Comparison of ENCODE assay signal across 15 cellular contexts in the genomic region with DNA sequence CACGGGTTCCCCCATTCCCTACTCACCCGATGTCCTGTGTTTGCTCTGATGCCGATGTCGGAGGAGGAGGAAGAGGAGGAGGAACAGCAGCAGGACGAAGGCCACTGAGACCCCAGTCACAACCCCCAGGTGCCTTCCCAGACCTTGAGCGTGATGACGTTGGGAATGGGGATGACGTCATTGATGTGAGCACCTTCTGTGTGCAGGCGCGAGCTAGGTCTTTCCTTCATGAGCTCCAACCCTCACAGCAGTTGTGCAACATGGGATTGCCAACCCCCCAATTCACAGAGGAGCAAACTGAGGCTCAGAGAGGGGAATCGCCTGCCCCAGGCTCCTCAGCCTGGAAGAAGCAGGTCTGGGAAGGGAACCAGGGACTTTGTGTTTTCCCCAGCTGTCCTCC. TPM values are rescaled to one million over a fixed set of nuclear protein-coding genes. Genes with fewer than 3 reads are reported as not detected.
A peak's percentile ranks its signal among the peaks of the same experiment; 100 is the strongest.
DNase-seq lines count a peak whose midpoint lies in the region; ATAC-seq, FAIRE-seq and TF ChIP-seq lines count a peak whose summit lies in the region.
"Had no signal": no experiment of that assay in that cellular context is flagged by ENCODE, and none has a peak within 500 bp of the region (broad histone marks: within the 10 kb centered on the region; RNA-seq: fewer than 3 reads in every experiment).

No MANE protein-coding gene starts in this region.

- FAIRE-seq in H1 (lab: Jason Lieb, UNC), result no peak

- no peak overlapping the region for H3K18ac ChIP-seq in H1 (ENCODE audit: extremely low read depth, low read length)

- H2BK20ac ChIP-seq in H1 (ENCODE audit: low read length), result no peak overlapping the region

- H3K36me3 ChIP-seq in right atrium auricular region (no peaks in the 10 kb centered on the region), H1 (ENCODE audit: control insufficient read depth in 2 of 4, insufficient read depth in 4 of 4, low read length in 3 of 4) (no peaks in the 10 kb centered on the region), aorta (ENCODE audit: control insufficient read depth in 1 of 2, insufficient read depth in 2 of 2, low read length in 1 of 2) (no peaks in the 10 kb centered on the region)

- no peak for ATAC-seq in aorta (ENCODE audit: low FRiP score)

- no peak overlapping the region for H4K91ac ChIP-seq in H1 (replicated peaks; ENCODE audit: insufficient read length, low read length)

- TF ChIP-seq CTCF in right atrium auricular region (IDR thresholded peaks at IDR 0.05), result no peak
- no peak for TF ChIP-seq CTCF in H1 (IDR thresholded peaks at IDR 0.05; ENCODE audit: control extremely low read depth in 1 of 3, insufficient read depth in 1 of 3, low read depth in 1 of 3, low read length in 3 of 3)

- H2AFZ ChIP-seq in H1 (ENCODE audit: low read length), result no peak overlapping the region
- H2AFZ ChIP-seq: GM23338 had no signal

- no peak overlapping the region for H3K9ac ChIP-seq in H1 (replicated peaks in 1 of 4; ENCODE audit: extremely low read depth in 1 of 4, low read depth in 3 of 4, low read length in 3 of 4)

- 93% methylated on average over 11 of the region's 11 CpGs; no CpG with 5 or more reads in 1 of the 2 experiments for WGBS in H1 (ENCODE audit: extremely low coverage in 1 of 2, insufficient coverage in 1 of 2, insufficient read length in 1 of 2, insufficient replicate concordance in 2 of 2, low coverage in 1 of 2, low lambda C conversion rate in 2 of 2, missing lambda C conversion rate in 1 of 2), 2 experiments
- 80 to 83% methylated on average over 11 of the region's 11 CpGs for WGBS in aorta, 2 donors

- H4K5ac ChIP-seq in H1 (ENCODE audit: insufficient read length, low read depth, low read length), result no peak overlapping the region

- H3K23me2 ChIP-seq in H1 (ENCODE audit: low read depth, low read length), result no peaks in the 10 kb centered on the region

- no peak overlapping the region for H3K27ac ChIP-seq in right atrium auricular region
- H3K27ac ChIP-seq in H1 (ENCODE audit: low read depth, low read length), result no peak overlapping the region
- H3K27ac ChIP-seq in aorta (ENCODE audit: low read depth in 1 of 2, low read length in 2 of 2), result no peak overlapping the region
- H3K27ac ChIP-seq: 22Rv1; BLaER1 treated with 17β-estradiol and CSF1 and Interleukin-3, amounts not matched to agents 10 nM and 100 nM; HL-60 had no signal

- no peak overlapping the region for H3K14ac ChIP-seq in H1 (ENCODE audit: insufficient read length)

- no peaks in the 10 kb centered on the region for H4K20me1 ChIP-seq in H1 (replicated peaks in 1 of 2; ENCODE audit: control insufficient read depth in 1 of 2, insufficient read depth in 2 of 2, low read length in 2 of 2)
- H4K20me1 ChIP-seq: BLaER1 treated with 17β-estradiol and CSF1 and Interleukin-3, amounts not matched to agents 10 nM and 100 nM had no signal

- TF ChIP-seq EP300 in H1 (IDR thresholded peaks at IDR 0.05; ENCODE audit: borderline replicate concordance in 1 of 2, low read depth in 2 of 2, low read length in 2 of 2), result no peak

- H2BK15ac ChIP-seq in H1 (ENCODE audit: low read length), result no peak overlapping the region

- H2AK5ac ChIP-seq in H1 (ENCODE audit: low read depth, low read length), result no peak overlapping the region

- DNase-seq in right atrium auricular region (ENCODE audit: low spot score), result peak; percentile 23
- no peak for DNase-seq in cardiac septum (ENCODE audit: low spot score)
- DNase-seq in H1 (ENCODE audit: low read depth in 1 of 2, low spot score in 2 of 2), result no peak
- peak; percentile 28 for DNase-seq in mesenteric fat pad (ENCODE audit: low spot score)
- peak; percentile 29 for DNase-seq in ureter (ENCODE audit: low spot score)
- no peak for DNase-seq in aorta
- no peak for DNase-seq in NCI-H345 treated with DMSO at 0.1 percent for 48 hours (lab: John Stamatoyannopoulos, UW; ENCODE audit: unreplicated experiment)
- no peak for DNase-seq in middle frontal gyrus (ENCODE audit: extremely low spot score, low spot score)
- DNase-seq: CD4-positive, CD25-positive, alpha-beta regulatory T cell had no signal

- H3K27me3 ChIP-seq in right atrium auricular region (no peaks in the 10 kb centered on the region), H1 (replicated peaks in 1 of 4; ENCODE audit: control insufficient read depth in 3 of 4, extremely low read depth in 1 of 4, insufficient read depth in 3 of 4, low read length in 3 of 4) (no peaks in the 10 kb centered on the region; a peak in 1 of 7 replicates), aorta (ENCODE audit: control insufficient read depth in 1 of 2, insufficient read depth in 2 of 2, low read length in 1 of 2) (no peaks in the 10 kb centered on the region)

- H3K56ac ChIP-seq in H1 (replicated peaks; ENCODE audit: insufficient read length, low read depth, low read length), result no peak overlapping the region

- H3K79me2 ChIP-seq in H1 (ENCODE audit: control insufficient read depth in 1 of 2, insufficient read depth in 2 of 2, low read length in 2 of 2), result no peaks in the 10 kb centered on the region

- peak overlapping the region; percentile 80; the same call in 1 of the 2 replicates for H2BK12ac ChIP-seq in H1 (ENCODE audit: low read depth, low read length)

- intact Hi-C loops in cardiac septum (cut with DNase I) (no loop called here), aorta (cut with DNase I) (no loop called here)

- H3K4me3 ChIP-seq in right atrium auricular region, result no peak overlapping the region
- no peak overlapping the region for H3K4me3 ChIP-seq in H1 (ENCODE audit: extremely low read depth in 1 of 4, insufficient read depth in 2 of 4, low read depth in 3 of 4, low read length in 4 of 4)
- H3K4me3 ChIP-seq in aorta (ENCODE audit: low read length in 2 of 2), result no peak overlapping the region
- H3K4me3 ChIP-seq: BLaER1 treated with 17β-estradiol and CSF1 and Interleukin-3, amounts not matched to agents 10 nM and 100 nM; GM23338 had no signal

- POLR2A ChIA-PET in H1 (lab: Charles Lee; ENCODE audit: partially characterized antibody), result interaction anchor here (1.0 to 2.2 kb wide), 3 partner anchors 48 to 83 kb away, joined by 3 to 9 read pairs (median 4); no protein-coding TSS in a partner anchor

- H2BK120ac ChIP-seq in H1 (replicated peaks; ENCODE audit: low read depth, low read length), result no peak overlapping the region

- H3K4ac ChIP-seq in H1 (replicated peaks; ENCODE audit: insufficient read length, low read depth, low read length), result no peak overlapping the region

- H3K23ac ChIP-seq in H1 (ENCODE audit: insufficient read length), result no peak overlapping the region

- no peak for TF ChIP-seq POLR2A in H1 (IDR thresholded peaks at IDR 0.05; ENCODE audit: control extremely low read depth in 1 of 2, low read depth in 2 of 2, low read length in 2 of 2)

- no peaks in the 10 kb centered on the region for H3K4me1 ChIP-seq in right atrium auricular region
- H3K4me1 ChIP-seq in H1 (replicated peaks in 1 of 4; ENCODE audit: control insufficient read depth in 3 of 4, insufficient read depth in 4 of 4, low read length in 3 of 4), result peaks cover 0 to 13% (median 1%) of the 10 kb centered on the region in 4 experiments; a peak in 4 of 7 replicates
- no peaks in the 10 kb centered on the region for H3K4me1 ChIP-seq in aorta (ENCODE audit: control insufficient read depth in 1 of 2, insufficient read depth in 2 of 2, low read length in 2 of 2)

- no peak overlapping the region for H4K8ac ChIP-seq in H1 (ENCODE audit: extremely low read depth, insufficient read depth, low read length)

- H3K4me2 ChIP-seq in H1 (ENCODE audit: insufficient read depth in 1 of 2, low read depth in 2 of 2, low read length in 2 of 2), result no peak overlapping the region
- H3K4me2 ChIP-seq: GM23338 had no signal

- no peak for TF ChIP-seq RAD21 in H1 (IDR thresholded peaks at IDR 0.05 in 1 of 2, conservative IDR thresholded peaks at IDR 0.05 in 1 of 2; ENCODE audit: low read depth in 2 of 2, low read length in 2 of 2)

- CTCF ChIA-PET in H1 (lab: Charles Lee; ENCODE audit: partially characterized antibody), result interaction anchor here (1.1 kb wide), 2 partner anchors 13 to 87 kb away, joined by 3 to 8 read pairs; no protein-coding TSS in a partner anchor

- no peak overlapping the region for H2BK5ac ChIP-seq in H1 (ENCODE audit: low read depth, low read length)

- H3K9me3 ChIP-seq in right atrium auricular region (no peaks in the 10 kb centered on the region), H1 (ENCODE audit: insufficient read depth in 2 of 2, low read depth in 1 of 2, low read length in 1 of 2) (no peaks in the 10 kb centered on the region), aorta (ENCODE audit: control insufficient read depth, low read length) (no peaks in the 10 kb centered on the region)
- H3K9me3 ChIP-seq: BLaER1 treated with 17β-estradiol and CSF1 and Interleukin-3, amounts not matched to agents 10 nM and 100 nM had no signal

- no peaks in the 10 kb centered on the region for H3K79me1 ChIP-seq in H1 (ENCODE audit: low read depth, low read length)

RNA-seq across cellular contexts. Expression of gene LILRB5, which starts 4.2 kb away (rescaled TPM):
- total RNA-seq in right atrium auricular region (10 to 100 TPM in 1 of 2 donors, 1 to 10 TPM in 1; 2.6 to 12.0 TPM), cardiac septum (4.4 TPM), mesenteric fat pad (69.4 TPM), ureter (5.3 TPM), aorta (10 to 100 TPM; 15.0 to 48.7 TPM)
- not detected in 2 replicates for total RNA-seq in H1 (2021; fragmentation: NEBNext Ultra II Directional; extraction: Animal tissue kit (Norgen Biotek cat#: 25700))
- polyA plus RNA-seq in H1 (2011; rRNA removed) (0.05 and 0.06 TPM in 2 replicates), aorta (1 to 10 TPM; 2.7 to 8.4 TPM)
- polyA plus RNA-seq in H1 (2011; cell fraction: cytosol; rRNA removed), result 0.06 TPM
- 0.16 TPM for polyA plus RNA-seq in H1 (2011; cell fraction: nucleus; rRNA removed)
- 0.10 TPM in 1 of 4 replicates, not detected in the others for polyA plus RNA-seq in H1 (2012, experiment 1 of 2)
- polyA plus RNA-seq in H1 (2012, experiment 2 of 2), result not detected
- 0.02 TPM for polyA plus RNA-seq in H1 (2013, experiment 1 of 2)
- polyA plus RNA-seq in H1 (2013, experiment 2 of 2), result 0.02 TPM
- 0.06 TPM in 1 of 2 replicates, not detected in the other for polyA minus RNA-seq in H1 (2011; rRNA and poly(A)+ RNA removed)
- not detected for polyA minus RNA-seq in H1 (2011; cell fraction: cytosol; rRNA and poly(A)+ RNA removed)
- 0.10 TPM for polyA minus RNA-seq in H1 (2011; cell fraction: nucleus; rRNA and poly(A)+ RNA removed)
- total RNA-seq: CD4-positive, CD25-positive, alpha-beta regulatory T cell; Daoy; GM23338 had no signal
- polyA plus RNA-seq: CD4-positive, CD25-positive, alpha-beta regulatory T cell; GM23338 had no signal

RNA-seq across cellular contexts. Expression of gene LILRA6, which starts 10.3 kb away (rescaled TPM):
- 1 to 10 TPM in 1 of 2 donors, not detected in 1; 1.7 TPM for total RNA-seq in right atrium auricular region
- total RNA-seq in cardiac septum, result 2.7 TPM
- total RNA-seq in H1 (2021; fragmentation: NEBNext Ultra II Directional; extraction: Animal tissue kit (Norgen Biotek cat#: 25700)), result not detected in 2 replicates
- polyA plus RNA-seq in H1 (2011; rRNA removed), result not detected in 2 replicates
- not detected for polyA plus RNA-seq in H1 (2011; cell fraction: cytosol; rRNA removed)
- not detected for polyA plus RNA-seq in H1 (2011; cell fraction: nucleus; rRNA removed)
- polyA plus RNA-seq in H1 (2012, experiment 1 of 2), result 0.11 to 0.13 TPM (median 0.13 TPM) in 3 of 4 replicates, not detected in the other
- polyA plus RNA-seq in H1 (2012, experiment 2 of 2), result not detected
- not detected for polyA plus RNA-seq in H1 (2013, experiment 1 of 2)
- polyA plus RNA-seq in H1 (2013, experiment 2 of 2), result not detected
- polyA minus RNA-seq in H1 (2011; rRNA and poly(A)+ RNA removed), result not detected in 2 replicates
- not detected for polyA minus RNA-seq in H1 (2011; cell fraction: cytosol; rRNA and poly(A)+ RNA removed)
- polyA minus RNA-seq in H1 (2011; cell fraction: nucleus; rRNA and poly(A)+ RNA removed), result not detected
- total RNA-seq in mesenteric fat pad, result 26.5 TPM
- total RNA-seq in ureter, result 1.6 TPM
- 10 to 100 TPM; 13.3 to 14.8 TPM for total RNA-seq in aorta
- polyA plus RNA-seq in aorta, result 1 to 10 TPM in 1 of 2 donors, under 1 TPM in 1; 0.43 to 4.8 TPM
- total RNA-seq: CD4-positive, CD25-positive, alpha-beta regulatory T cell; Daoy; GM23338; H9 had no signal
- polyA plus RNA-seq: GM23338 had no signal

RNA-seq across cellular contexts. Expression of gene LILRB2, which starts 28.1 kb away (rescaled TPM):
- 1 to 10 TPM; 1.1 to 3.4 TPM for total RNA-seq in right atrium auricular region
- 2.8 TPM for total RNA-seq in cardiac septum
- total RNA-seq in H1 (2021; fragmentation: NEBNext Ultra II Directional; extraction: Animal tissue kit (Norgen Biotek cat#: 25700)), result not detected in 2 replicates
- not detected in 2 replicates for polyA plus RNA-seq in H1 (2011; rRNA removed)
- not detected for polyA plus RNA-seq in H1 (2011; cell fraction: cytosol; rRNA removed)
- polyA plus RNA-seq in H1 (2011; cell fraction: nucleus; rRNA removed), result not detected
- not detected in 4 replicates for polyA plus RNA-seq in H1 (2012, experiment 1 of 2)
- polyA plus RNA-seq in H1 (2012, experiment 2 of 2), result not detected
- polyA plus RNA-seq in H1 (2013, experiment 1 of 2), result not detected
- polyA plus RNA-seq in H1 (2013, experiment 2 of 2), result not detected
- not detected in 2 replicates for polyA minus RNA-seq in H1 (2011; rRNA and poly(A)+ RNA removed)
- not detected for polyA minus RNA-seq in H1 (2011; cell fraction: cytosol; rRNA and poly(A)+ RNA removed)
- polyA minus RNA-seq in H1 (2011; cell fraction: nucleus; rRNA and poly(A)+ RNA removed), result not detected
- total RNA-seq in mesenteric fat pad, result 14.4 TPM
- total RNA-seq in ureter, result 2.6 TPM
- 10 to 100 TPM; 10.2 to 22.7 TPM for total RNA-seq in aorta
- 1 to 10 TPM in 1 of 2 donors, under 1 TPM in 1; 0.38 to 2.0 TPM for polyA plus RNA-seq in aorta
- total RNA-seq: CD4-positive, CD25-positive, alpha-beta regulatory T cell; Daoy; GM23338; H9 had no signal
- polyA plus RNA-seq: GM23338 had no signal

RNA-seq across cellular contexts. Expression of gene LILRB3, which starts 30.0 kb away (rescaled TPM):
- total RNA-seq in right atrium auricular region (1 to 10 TPM; 2.0 to 8.8 TPM), cardiac septum (2.7 TPM), mesenteric fat pad (50.5 TPM), ureter (5.6 TPM), aorta (10 to 100 TPM; 18.8 to 26.7 TPM)
- not detected in 2 replicates for total RNA-seq in H1 (2021; fragmentation: NEBNext Ultra II Directional; extraction: Animal tissue kit (Norgen Biotek cat#: 25700))
- polyA plus RNA-seq in H1 (2011; rRNA removed) (not detected in 2 replicates), aorta (1 to 10 TPM in 1 of 2 donors, under 1 TPM in 1; 0.61 to 1.9 TPM)
- not detected for polyA plus RNA-seq in H1 (2011; cell fraction: cytosol; rRNA removed)
- polyA plus RNA-seq in H1 (2011; cell fraction: nucleus; rRNA removed), result not detected
- 0.08 to 0.80 TPM (median 0.11 TPM) in 4 replicates for polyA plus RNA-seq in H1 (2012, experiment 1 of 2)
- 0.12 TPM for polyA plus RNA-seq in H1 (2012, experiment 2 of 2)
- not detected for polyA plus RNA-seq in H1 (2013, experiment 1 of 2)
- polyA plus RNA-seq in H1 (2013, experiment 2 of 2), result not detected
- not detected in 2 replicates for polyA minus RNA-seq in H1 (2011; rRNA and poly(A)+ RNA removed)
- not detected for polyA minus RNA-seq in H1 (2011; cell fraction: cytosol; rRNA and poly(A)+ RNA removed)
- polyA minus RNA-seq in H1 (2011; cell fraction: nucleus; rRNA and poly(A)+ RNA removed), result not detected
- total RNA-seq: Daoy, GM23338, H9 had no signal
- polyA plus RNA-seq: GM23338 had no signal

RNA-seq across cellular contexts. Expression of gene RPS9, which starts 52.2 kb away (rescaled TPM):
- 1,000 to 10,000 TPM; 1,068 to 1,279 TPM for total RNA-seq in right atrium auricular region
- 615 TPM for total RNA-seq in cardiac septum
- 1,609 and 1,661 TPM in 2 replicates for total RNA-seq in H1 (2021; fragmentation: NEBNext Ultra II Directional; extraction: Animal tissue kit (Norgen Biotek cat#: 25700))
- 4,172 and 4,900 TPM in 2 replicates for polyA plus RNA-seq in H1 (2011; rRNA removed)
- 5,332 TPM for polyA plus RNA-seq in H1 (2011; cell fraction: cytosol; rRNA removed)
- 5,270 TPM for polyA plus RNA-seq in H1 (2011; cell fraction: nucleus; rRNA removed)
- polyA plus RNA-seq in H1 (2012, experiment 1 of 2), result 3,362 to 4,178 TPM (median 3,966 TPM) in 4 replicates
- polyA plus RNA-seq in H1 (2012, experiment 2 of 2), result 9,430 TPM
- polyA plus RNA-seq in H1 (2013, experiment 1 of 2), result 2,233 TPM
- polyA plus RNA-seq in H1 (2013, experiment 2 of 2), result 2,125 TPM
- polyA minus RNA-seq in H1 (2011; rRNA and poly(A)+ RNA removed), result 567 and 625 TPM in 2 replicates
- 569 TPM for polyA minus RNA-seq in H1 (2011; cell fraction: cytosol; rRNA and poly(A)+ RNA removed)
- polyA minus RNA-seq in H1 (2011; cell fraction: nucleus; rRNA and poly(A)+ RNA removed), result 727 TPM
- total RNA-seq in mesenteric fat pad, result 923 TPM
- 1,389 TPM for total RNA-seq in ureter
- 1,000 to 10,000 TPM in 1 of 2 donors, 100 to 1,000 TPM in 1; 778 to 1,093 TPM for total RNA-seq in aorta
- 1,000 to 10,000 TPM; 3,636 to 4,281 TPM for polyA plus RNA-seq in aorta

Comparison
In these comparisons a context has a peak if more than half of its experiments do, and no peak if none do; other contexts are left out.
1. DNase-seq: peak in right atrium auricular region (single experiment), mesenteric fat pad (single experiment) and ureter (single experiment); none in cardiac septum (single experiment), H1 (0 of 2), aorta (0 of 2), NCI-H345 treated with DMSO at 0.1 percent for 48 hours (single experiment) and middle frontal gyrus (single experiment).